ENCODE assay signal across 13 cellular contexts in the genomic region with DNA sequence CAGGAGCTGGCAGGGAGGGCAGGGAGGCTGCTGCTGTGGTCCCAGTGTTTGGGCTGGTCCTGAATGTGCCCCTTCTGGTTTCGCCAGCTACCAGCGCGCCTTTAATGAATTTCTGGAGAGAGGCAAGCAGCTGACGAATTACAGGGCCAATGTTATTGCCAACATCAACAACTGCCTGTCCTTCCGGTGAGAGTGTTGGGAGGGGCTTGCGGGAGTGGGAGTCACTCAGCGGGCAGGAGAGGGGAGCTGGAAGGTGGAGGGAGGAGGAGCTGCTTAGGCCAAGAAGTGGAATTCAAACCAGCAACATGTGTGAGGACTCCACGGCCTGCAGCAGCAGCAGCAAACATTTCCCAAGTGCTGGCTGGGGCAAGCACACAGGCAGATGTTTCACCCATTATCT. TPM values are rescaled to one million over a fixed set of nuclear protein-coding genes. Genes with fewer than 3 reads are reported as not detected.
A peak's percentile ranks its signal among the peaks of the same experiment; 100 is the strongest.
DNase-seq lines count a peak whose midpoint lies in the region; ATAC-seq and TF ChIP-seq lines count a peak whose summit lies in the region.
"Had no signal": no experiment of that assay in that cellular context is flagged by ENCODE, and none has a peak within 500 bp of the region (broad histone marks: within the 10 kb centered on the region; RNA-seq: fewer than 3 reads in every experiment).

No MANE protein-coding gene starts in this region.

- no peak overlapping the region for H2BK15ac ChIP-seq in neuronal stem cell (ENCODE audit: low read length)

- H3K4me2 ChIP-seq in neuronal stem cell (ENCODE audit: insufficient read depth, low read length, poor library complexity, severe bottlenecking) = no peak overlapping the region
- H3K4me2 ChIP-seq in GM23338 = no peak overlapping the region

- no CpG with 5 or more reads among the region's 8 CpGs for WGBS in neuronal stem cell (ENCODE audit: extremely low coverage in 2 of 2, insufficient read length in 2 of 2, insufficient replicate concordance in 1 of 2), 2 donors

- H2AK5ac ChIP-seq in neuronal stem cell (ENCODE audit: low read depth, low read length) = no peak overlapping the region

- H3K36me3 ChIP-seq in neuronal stem cell (replicated peaks in 1 of 2; ENCODE audit: control insufficient read depth in 2 of 2, insufficient read depth in 2 of 2, low read length in 2 of 2) = peaks cover 0 to 16% of the 10 kb centered on the region in 2 donors
- no peaks in the 10 kb centered on the region for H3K36me3 ChIP-seq in GM23338 (ENCODE audit: insufficient read depth)
- H3K36me3 ChIP-seq: colonic mucosa had no signal

- no peak overlapping the region for H3K4ac ChIP-seq in neuronal stem cell (ENCODE audit: low read length)

- H3K9me3 ChIP-seq in neuronal stem cell (replicated peaks in 1 of 2; ENCODE audit: control insufficient read depth in 2 of 2, insufficient read depth in 1 of 2, low read depth in 1 of 2, low read length in 2 of 2) = peaks cover 0 to 8% of the 10 kb centered on the region in 2 donors
- H3K9me3 ChIP-seq: colonic mucosa had no signal

- H3K14ac ChIP-seq in neuronal stem cell (ENCODE audit: low read length) = no peak overlapping the region

- H3K4me1 ChIP-seq in neuronal stem cell (ENCODE audit: control insufficient read depth in 2 of 2, insufficient read depth in 1 of 2, low read depth in 1 of 2, low read length in 2 of 2) (peaks cover 3 to 7% of the 10 kb centered on the region in 2 donors), GM23338 (ENCODE audit: insufficient read depth) (no peaks in the 10 kb centered on the region)
- H3K4me1 ChIP-seq: colonic mucosa had no signal

- ATAC-seq in GM23338 = no peak

- no peak overlapping the region for H2BK5ac ChIP-seq in neuronal stem cell (ENCODE audit: low read length)

- H3K79me2 ChIP-seq in GM23338 (replicated peaks; ENCODE audit: insufficient read depth) = no peaks in the 10 kb centered on the region

- no peak overlapping the region for H3K27ac Mint-ChIP-seq in endothelial cell (ENCODE audit: unreplicated experiment)
- H3K27ac Mint-ChIP-seq in GM23338 = no peak overlapping the region
- H3K27ac Mint-ChIP-seq: CD4-positive, alpha-beta T cell had no signal

- no peak overlapping the region for H4K91ac ChIP-seq in neuronal stem cell (ENCODE audit: low read depth, low read length, poor library complexity)

- TF ChIP-seq CTCF in endothelial cell (IDR thresholded peaks at IDR 0.05; ENCODE audit: unreplicated experiment) (no peak), GM23338 (conservative IDR thresholded peaks at IDR 0.05; ENCODE audit: low read depth in 2 of 2) (no peak)

- H3K79me1 ChIP-seq in neuronal stem cell (ENCODE audit: low read depth, low read length) = peaks cover 5% of the 10 kb centered on the region

- peak overlapping the region; percentile 45 for H3K9ac ChIP-seq in neuronal stem cell (ENCODE audit: low read depth, low read length, poor library complexity)

- H3K4me3 ChIP-seq in neuronal stem cell (ENCODE audit: low read length in 2 of 2) = no peak overlapping the region
- no peak overlapping the region for H3K4me3 ChIP-seq in GM23338
- H3K4me3 ChIP-seq: colonic mucosa had no signal

- H3K27ac ChIP-seq in neuronal stem cell (replicated peaks; ENCODE audit: low read length) (no peak overlapping the region), GM23338 (ENCODE audit: low read depth) (no peak overlapping the region)
- H3K27ac ChIP-seq: colonic mucosa had no signal

- H4K20me1 ChIP-seq in GM23338 (replicated peaks; ENCODE audit: insufficient read depth) = peaks cover 9% of the 10 kb centered on the region

- no peak overlapping the region for H4K8ac ChIP-seq in neuronal stem cell (ENCODE audit: low read depth, low read length)

- H3K36me3 Mint-ChIP-seq in endothelial cell (ENCODE audit: low read depth, unreplicated experiment) = peaks cover 48% of the 10 kb centered on the region
- peaks cover 8% of the 10 kb centered on the region; the same call in 1 of the 3 replicates for H3K36me3 Mint-ChIP-seq in GM23338 (ENCODE audit: low read depth)

- H3K4me3 Mint-ChIP-seq in endothelial cell (ENCODE audit: unreplicated experiment) = peak overlapping the region; percentile 21
- no peak overlapping the region for H3K4me3 Mint-ChIP-seq in GM23338
- H3K4me3 Mint-ChIP-seq: CD4-positive, alpha-beta T cell had no signal

- H3K27me3 ChIP-seq in neuronal stem cell (ENCODE audit: control insufficient read depth in 3 of 3, insufficient read depth in 3 of 3, low read depth in 1 of 3, low read length in 3 of 3) (peaks cover 0 to 63% (median 17%) of the 10 kb centered on the region in 3 experiments), GM23338 (ENCODE audit: insufficient read depth) (peaks cover 25% of the 10 kb centered on the region)
- H3K27me3 ChIP-seq: colonic mucosa had no signal

- H3K9me3 Mint-ChIP-seq in endothelial cell (ENCODE audit: unreplicated experiment) (no peaks in the 10 kb centered on the region), GM23338 (no peaks in the 10 kb centered on the region; the same call in 1 of the 3 replicates)
- H3K9me3 Mint-ChIP-seq: CD4-positive, alpha-beta T cell had no signal

- peak; percentile 46 for DNase-seq in AG20443 (ENCODE audit: low spot score)
- peak; percentile 26 for DNase-seq in NCI-H2029 treated with DMSO at 0.1 percent for 48 hours (lab: John Stamatoyannopoulos, UW)
- no peak for DNase-seq in endothelial cell (ENCODE audit: low spot score)
- DNase-seq in neuronal stem cell (ENCODE audit: low spot score) = no peak
- no peak for DNase-seq in activated CD8-positive, alpha-beta memory T cell treated with anti-CD3 and anti-CD28 coated beads, Interleukin-2, amount 50 U/mL, for 48 hours
- DNase-seq in HuH-7 (ENCODE audit: low spot score) = no peak
- no peak for DNase-seq in GM23338 (ENCODE audit: low spot score)
- no peak for DNase-seq in stimulated activated naive CD4-positive, alpha-beta T cell (lab: John Stamatoyannopoulos, UW)
- DNase-seq: CD4-positive, alpha-beta T cell; colonic mucosa; NCI-H187; SW 1271 had no signal

- H3K27me3 Mint-ChIP-seq in endothelial cell (ENCODE audit: unreplicated experiment) = peaks cover 31% of the 10 kb centered on the region
- H3K27me3 Mint-ChIP-seq in GM23338 (ENCODE audit: insufficient read depth, low read depth, poor library complexity) = peaks cover 38% of the 10 kb centered on the region

- H3K4me1 Mint-ChIP-seq in endothelial cell (ENCODE audit: unreplicated experiment) (peaks cover 4% of the 10 kb centered on the region), GM23338 (peaks cover 7% of the 10 kb centered on the region)

- 0 out of 2 replicates have a peak, but pooled peaks cover 5% of the 10 kb centered on the region for H3F3A ChIP-seq in GM23338 (replicated peaks; ENCODE audit: low read depth)

- H3K23ac ChIP-seq in neuronal stem cell (ENCODE audit: low read depth, low read length, poor library complexity) = peak overlapping the region; percentile 10

- no peak overlapping the region for H2AFZ ChIP-seq in neuronal stem cell (ENCODE audit: low read length)
- no peak overlapping the region for H2AFZ ChIP-seq in GM23338

- H3K18ac ChIP-seq in neuronal stem cell (ENCODE audit: low read length) = no peak overlapping the region

- H2BK120ac ChIP-seq in neuronal stem cell (ENCODE audit: low read depth, low read length) = no peak overlapping the region

- H2BK12ac ChIP-seq in neuronal stem cell (ENCODE audit: low read length) = no peak overlapping the region

- no peaks in the 10 kb centered on the region for H3K9me2 ChIP-seq in GM23338 (ENCODE audit: insufficient read depth)

TF ChIP-seq in GM23338, 12 proteins besides CTCF, POLR2A, EP300 and RAD21 (continues in another document):
- TF ChIP-seq CREB1 (CRISPR knock-in tag; IDR thresholded peaks at IDR 0.05; ENCODE audit: low read depth) = no peak
- TF ChIP-seq, protein P1, sequence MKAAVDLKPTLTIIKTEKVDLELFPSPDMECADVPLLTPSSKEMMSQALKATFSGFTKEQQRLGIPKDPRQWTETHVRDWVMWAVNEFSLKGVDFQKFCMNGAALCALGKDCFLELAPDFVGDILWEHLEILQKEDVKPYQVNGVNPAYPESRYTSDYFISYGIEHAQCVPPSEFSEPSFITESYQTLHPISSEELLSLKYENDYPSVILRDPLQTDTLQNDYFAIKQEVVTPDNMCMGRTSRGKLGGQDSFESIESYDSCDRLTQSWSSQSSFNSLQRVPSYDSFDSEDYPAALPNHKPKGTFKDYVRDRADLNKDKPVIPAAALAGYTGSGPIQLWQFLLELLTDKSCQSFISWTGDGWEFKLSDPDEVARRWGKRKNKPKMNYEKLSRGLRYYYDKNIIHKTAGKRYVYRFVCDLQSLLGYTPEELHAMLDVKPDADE (IDR thresholded peaks at IDR 0.05) = no peak
- TF ChIP-seq EZH2 (IDR thresholded peaks at IDR 0.05; ENCODE audit: low read depth, unreplicated experiment) = no peak
- no peak for TF ChIP-seq STAT1 (IDR thresholded peaks at IDR 0.05; ENCODE audit: unreplicated experiment)
- TF ChIP-seq ZNF114 (CRISPR knock-in tag; IDR thresholded peaks at IDR 0.05) = no peak

RNA-seq across cellular contexts. Expression of a gene that starts 7.7 kb away (rescaled TPM):
- 163 TPM for total RNA-seq in endothelial cell (ENCODE audit: unreplicated experiment)
- 26.4 TPM for polyA plus RNA-seq in neuronal stem cell (2013, experiment 1 of 2)
- polyA plus RNA-seq in neuronal stem cell (2013, experiment 2 of 2) = 24.5 TPM
- total RNA-seq in GM23338 (2014; rRNA removed; shearing (Covaris generic)) = 9.8 and 14.1 TPM in 2 replicates
- polyA plus RNA-seq in GM23338 (2016; fragmentation: Nextera tagmentation; extraction: Ambion mirVana) = 9.9 and 10.1 TPM in 2 replicates

RNA-seq across cellular contexts. Expression of a gene that starts 36.4 kb away (rescaled TPM):
- not detected for total RNA-seq in endothelial cell (ENCODE audit: unreplicated experiment)
- polyA plus RNA-seq in neuronal stem cell (2013, experiment 1 of 2) = not detected
- polyA plus RNA-seq in neuronal stem cell (2013, experiment 2 of 2) = not detected
- total RNA-seq in GM23338 (2014; rRNA removed; shearing (Covaris generic)) = not detected in 2 replicates
- not detected in 2 replicates for polyA plus RNA-seq in GM23338 (2016; fragmentation: Nextera tagmentation; extraction: Ambion mirVana)
- total RNA-seq: CD4-positive, alpha-beta T cell had no signal

RNA-seq across cellular contexts. Expression of a gene that starts 47.0 kb away (rescaled TPM):
- total RNA-seq in endothelial cell (ENCODE audit: unreplicated experiment) = not detected
- polyA plus RNA-seq in neuronal stem cell (2013, experiment 1 of 2) = not detected
- polyA plus RNA-seq in neuronal stem cell (2013, experiment 2 of 2) = not detected
- total RNA-seq in GM23338 (2014; rRNA removed; shearing (Covaris generic)) = not detected in 2 replicates
- polyA plus RNA-seq in GM23338 (2016; fragmentation: Nextera tagmentation; extraction: Ambion mirVana) = not detected in 2 replicates
- total RNA-seq: CD4-positive, alpha-beta T cell; colonic mucosa; progenitor cell of endocrine pancreas had no signal

Comparison
In these comparisons a context has a peak if more than half of its experiments do, and no peak if none do; other contexts are left out.
1. DNase-seq: peak in AG20443 (single experiment) and NCI-H2029 treated with DMSO at 0.1 percent for 48 hours (single experiment); none in endothelial cell (single experiment), neuronal stem cell (single experiment), activated CD8-positive, alpha-beta memory T cell treated with anti-CD3 and anti-CD28 coated beads, Interleukin-2, amount 50 U/mL, for 48 hours (single experiment), HuH-7 (single experiment), GM23338 (single experiment) and stimulated activated naive CD4-positive, alpha-beta T cell (0 of 6).
2. RNA of a gene that starts 7.7 kb away (total RNA-seq): 163 TPM in endothelial cell (single experiment); 9.8 to 14.1 TPM in GM23338; every median in the first group is over 10 times any median in the second.